Comparison of ENCODE assay signal across 18 cellular contexts in the genomic region with DNA sequence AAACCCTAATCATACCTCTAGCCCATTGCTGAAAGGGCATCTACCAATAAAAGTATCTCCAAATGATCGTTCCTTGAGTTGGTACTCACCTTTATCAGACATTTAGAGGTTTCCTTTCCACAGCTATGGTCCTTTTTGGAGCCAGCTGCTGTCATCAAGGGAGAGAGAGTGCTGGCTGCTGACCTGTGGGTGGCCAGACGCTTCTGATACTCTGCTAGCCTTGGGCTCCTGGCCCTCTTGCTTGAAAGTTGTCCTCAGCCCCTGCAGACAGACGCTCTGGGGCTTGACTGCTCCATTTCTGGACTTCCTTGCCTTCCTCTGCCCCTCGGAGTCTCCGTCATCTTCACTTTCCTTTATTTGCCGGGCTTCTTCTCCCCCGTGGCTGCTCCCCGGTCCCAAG.
DNase-seq lines count a peak whose midpoint lies in the region; ATAC-seq, FAIRE-seq and TF ChIP-seq lines count a peak whose summit lies in the region.
"Had no signal": no experiment of that assay in that cellular context is flagged by ENCODE, and none has a peak within 500 bp of the region (broad histone marks: within the 10 kb centered on the region; RNA-seq: fewer than 3 reads in every experiment).

No MANE protein-coding gene starts in this region.

- TF ChIP-seq POLR2A in H1 (IDR thresholded peaks at IDR 0.05; ENCODE audit: control extremely low read depth in 1 of 2, low read depth in 2 of 2, low read length in 2 of 2) = no peak

- TF ChIP-seq CTCF in A673 (conservative IDR thresholded peaks at IDR 0.05; ENCODE audit: low read depth, low read length) = no peak
- TF ChIP-seq CTCF in H1 (IDR thresholded peaks at IDR 0.05; ENCODE audit: control extremely low read depth in 1 of 3, insufficient read depth in 1 of 3, low read depth in 1 of 3, low read length in 3 of 3) = no peak
- TF ChIP-seq CTCF in nephron progenitor cell (IDR thresholded peaks at IDR 0.05) = no peak

- intact Hi-C loops in A673 (cut with micrococcal nuclease; ENCODE audit: unreplicated experiment) = no loop called here

- H2AFZ ChIP-seq in H1 (ENCODE audit: low read length) = no peak overlapping the region; the same call in 1 of the 2 replicates
- H2AFZ ChIP-seq: GM23248 had no signal

- H2BK12ac ChIP-seq in H1 (ENCODE audit: low read depth, low read length) = no peak overlapping the region

- FAIRE-seq in H1 (lab: Jason Lieb, UNC) = no peak
- FAIRE-seq: HTR-8/SVneo had no signal

- peaks cover 16% of the 10 kb centered on the region for H3K9me3 Mint-ChIP-seq in nephron progenitor cell
- H3K9me3 Mint-ChIP-seq: CD4-positive, alpha-beta T cell had no signal

- no peak for ATAC-seq in GM21737 (IDR thresholded peaks at IDR 0.05; ENCODE audit: unreplicated experiment)
- no peak for ATAC-seq in HG03095 (IDR thresholded peaks at IDR 0.05; ENCODE audit: unreplicated experiment)
- no peak for ATAC-seq in GM19455 (IDR thresholded peaks at IDR 0.05; ENCODE audit: unreplicated experiment)

- H3K4me3 ChIP-seq in A673 (ENCODE audit: low read depth, low read length, poor library complexity, severe bottlenecking) (no peak overlapping the region), HUES64 (ENCODE audit: low read length) (no peak overlapping the region), H1 (ENCODE audit: extremely low read depth in 1 of 4, insufficient read depth in 2 of 4, low read depth in 3 of 4, low read length in 4 of 4) (no peak overlapping the region)
- H3K4me3 ChIP-seq: GM23248, HAP-1 had no signal

- peaks cover 25% of the 10 kb centered on the region for H3K36me3 Mint-ChIP-seq in nephron progenitor cell (ENCODE audit: low read depth)

- H3K23ac ChIP-seq in H1 (ENCODE audit: insufficient read length) = no peak overlapping the region

- peak overlapping the region; percentile 68 for H3K27ac Mint-ChIP-seq in nephron progenitor cell
- H3K27ac Mint-ChIP-seq: B cell; CD4-positive, alpha-beta T cell had no signal

- no peak for TF ChIP-seq EP300 in H1 (IDR thresholded peaks at IDR 0.05; ENCODE audit: borderline replicate concordance in 1 of 2, low read depth in 2 of 2, low read length in 2 of 2)

- H3K9me3 ChIP-seq in A673 (ENCODE audit: low read depth, low read length, poor library complexity, severe bottlenecking) (no peaks in the 10 kb centered on the region), HUES64 (ENCODE audit: insufficient read depth, low read depth, low read length) (no peaks in the 10 kb centered on the region), H1 (ENCODE audit: insufficient read depth in 2 of 2, low read depth in 1 of 2, low read length in 1 of 2) (no peaks in the 10 kb centered on the region)
- H3K9me3 ChIP-seq: HAP-1 had no signal

- peaks cover 40% of the 10 kb centered on the region for H3K4me1 Mint-ChIP-seq in nephron progenitor cell
- H3K4me1 Mint-ChIP-seq: B cell had no signal

- no peaks in the 10 kb centered on the region for H3K23me2 ChIP-seq in H1 (ENCODE audit: low read depth, low read length)

- no peak overlapping the region for H2BK15ac ChIP-seq in H1 (ENCODE audit: low read length)

- peak overlapping the region; percentile 67 for H4K5ac ChIP-seq in H1 (ENCODE audit: insufficient read length, low read depth, low read length)

- no peak; a peak in 1 of 4 replicates for TF ChIP-seq RAD21 in H1 (IDR thresholded peaks at IDR 0.05 in 1 of 2, conservative IDR thresholded peaks at IDR 0.05 in 1 of 2; ENCODE audit: low read depth in 2 of 2, low read length in 2 of 2)

- H2BK120ac ChIP-seq in H1 (replicated peaks; ENCODE audit: low read depth, low read length) = no peak overlapping the region

- CTCF ChIA-PET in A673 (lab: Charles Lee) = no interaction called here
- CTCF ChIA-PET in H1 (lab: Charles Lee; ENCODE audit: partially characterized antibody) = interaction anchor here (1.6 to 2.2 kb wide), 2 partner anchors 10 to 13 kb away, joined by 4 to 10 read pairs; no protein-coding TSS in a partner anchor

- H3K56ac ChIP-seq in H1 (replicated peaks; ENCODE audit: insufficient read length, low read depth, low read length) = no peak overlapping the region

- no peak overlapping the region for H2AK5ac ChIP-seq in H1 (ENCODE audit: low read depth, low read length)

- no peak overlapping the region for H2BK5ac ChIP-seq in H1 (ENCODE audit: low read depth, low read length)

- DNase-seq in A673 (ENCODE audit: low spot score) (no peak), H1 (ENCODE audit: low read depth in 1 of 2, low spot score in 2 of 2) (no peak), nephron progenitor cell (no peak), NOMO-1 treated with DMSO at 0.1 percent for 48 hours (lab: John Stamatoyannopoulos, UW; ENCODE audit: unreplicated experiment) (no peak)
- DNase-seq: 8988T; ACHN; C1 segment of cervical spinal cord; Calu3; CD4-positive, alpha-beta T cell; DMS 273 treated with DMSO at 0.1 percent for 48 hours; GM23248 had no signal

- peaks cover 2% of the 10 kb centered on the region for H3K27me3 Mint-ChIP-seq in nephron progenitor cell (ENCODE audit: low read depth, poor library complexity)
- H3K27me3 Mint-ChIP-seq: B cell; CD4-positive, alpha-beta T cell had no signal

- H3K4me3 Mint-ChIP-seq in nephron progenitor cell = no peak overlapping the region
- H3K4me3 Mint-ChIP-seq: B cell; CD4-positive, alpha-beta T cell had no signal

- peak overlapping the region; percentile 86; the same call in 1 of the 2 replicates for H4K8ac ChIP-seq in H1 (ENCODE audit: extremely low read depth, insufficient read depth, low read length)

- H3K27me3 ChIP-seq in A673 (replicated peaks; ENCODE audit: insufficient read depth, low read depth, low read length, poor library complexity) = no peaks in the 10 kb centered on the region
- H3K27me3 ChIP-seq in HUES64 (ENCODE audit: insufficient read depth, low read length) = no peaks in the 10 kb centered on the region
- H3K27me3 ChIP-seq in H1 (replicated peaks in 1 of 4; ENCODE audit: control insufficient read depth in 3 of 4, extremely low read depth in 1 of 4, insufficient read depth in 3 of 4, low read length in 3 of 4) = no peaks in the 10 kb centered on the region

- H4K91ac ChIP-seq in H1 (replicated peaks; ENCODE audit: insufficient read length, low read length) = peak overlapping the region; percentile 52

- no peaks in the 10 kb centered on the region for H3K79me2 ChIP-seq in H1 (ENCODE audit: control insufficient read depth in 1 of 2, insufficient read depth in 2 of 2, low read length in 2 of 2)

- peak overlapping the region; percentile 88 for H3K27ac ChIP-seq in A673 (ENCODE audit: low read depth, low read length, poor library complexity, severe bottlenecking)
- H3K27ac ChIP-seq in HUES64 (ENCODE audit: low read depth, low read length) = peak overlapping the region; percentile 1; the same call in 1 of the 2 replicates
- no peak overlapping the region; the same call in 1 of the 2 replicates for H3K27ac ChIP-seq in H1 (ENCODE audit: low read depth, low read length)
- H3K27ac ChIP-seq: GM23248 had no signal

- POLR2A ChIA-PET in A673 (lab: Charles Lee; ENCODE audit: low non-redundant PET) (no interaction called here), H1 (lab: Charles Lee; ENCODE audit: partially characterized antibody) (interaction anchor here (0.6 kb wide), 1 partner anchor 289 kb away, joined by 5 read pairs; no protein-coding TSS in a partner anchor)

- BruUV-seq in A673 (replicated peaks; lab: Mats Ljungman, UMichigan) = no TSS peak

- peaks cover 41% of the 10 kb centered on the region for H3K4me1 ChIP-seq in A673 (ENCODE audit: insufficient read depth, low read length, poor library complexity, severe bottlenecking)
- H3K4me1 ChIP-seq in HUES64 (ENCODE audit: insufficient read depth, low read length) = peaks cover 12% of the 10 kb centered on the region
- H3K4me1 ChIP-seq in H1 (replicated peaks in 1 of 4; ENCODE audit: control insufficient read depth in 3 of 4, insufficient read depth in 4 of 4, low read length in 3 of 4) = peaks cover 3 to 6% (median 5%) of the 10 kb centered on the region in 4 experiments; a peak in 6 of 7 replicates
- H3K4me1 ChIP-seq: HAP-1 had no signal

- no peak overlapping the region for H3K14ac ChIP-seq in H1 (ENCODE audit: insufficient read length)

- H3K79me1 ChIP-seq in H1 (ENCODE audit: low read depth, low read length) = no peaks in the 10 kb centered on the region

- no peaks in the 10 kb centered on the region for H4K20me1 ChIP-seq in H1 (replicated peaks in 1 of 2; ENCODE audit: control insufficient read depth in 1 of 2, insufficient read depth in 2 of 2, low read length in 2 of 2)

- peaks cover 5% of the 10 kb centered on the region for H3K36me3 ChIP-seq in A673 (ENCODE audit: insufficient read depth, low read length, poor library complexity, severe bottlenecking)
- H3K36me3 ChIP-seq in HUES64 (ENCODE audit: insufficient read depth, low read length) = no peaks in the 10 kb centered on the region; the same call in 1 of the 2 replicates
- peaks cover 0 to 3% (median 0%) of the 10 kb centered on the region in 4 experiments; a peak in 1 of 8 replicates for H3K36me3 ChIP-seq in H1 (ENCODE audit: control insufficient read depth in 2 of 4, insufficient read depth in 4 of 4, low read length in 3 of 4)
- H3K36me3 ChIP-seq: HAP-1 had no signal

- H3K18ac ChIP-seq in H1 (ENCODE audit: extremely low read depth, low read length) = peak overlapping the region; percentile 33; the same call in 1 of the 2 replicates

- no peak overlapping the region for H3K4ac ChIP-seq in H1 (replicated peaks; ENCODE audit: insufficient read length, low read depth, low read length)

- no peak overlapping the region for H3K9ac ChIP-seq in HUES64 (ENCODE audit: low read depth, low read length)
- peak overlapping the region in 1 of 4 experiments; percentile 24; a peak in 1 of 7 replicates for H3K9ac ChIP-seq in H1 (replicated peaks in 1 of 4; ENCODE audit: extremely low read depth in 1 of 4, low read depth in 3 of 4, low read length in 3 of 4)
- H3K9ac ChIP-seq: GM23248 had no signal

- WGBS in HUES64 = 61% methylated on average over 8 of the region's 8 CpGs
- WGBS in H1 (ENCODE audit: extremely low coverage in 1 of 2, insufficient coverage in 1 of 2, insufficient read length in 1 of 2, insufficient replicate concordance in 2 of 2, low coverage in 1 of 2, low lambda C conversion rate in 2 of 2, missing lambda C conversion rate in 1 of 2), 2 experiments = 44% methylated on average over 8 of the region's 8 CpGs; no CpG with 5 or more reads in 1 of the 2 experiments

- H2BK20ac ChIP-seq in H1 (ENCODE audit: low read length) = no peak overlapping the region

- H3K4me2 ChIP-seq in H1 (ENCODE audit: insufficient read depth in 1 of 2, low read depth in 2 of 2, low read length in 2 of 2) = peak overlapping the region in 1 of 2 experiments; percentile 5; a peak in 1 of 4 replicates

TF ChIP-seq in H1, 55 proteins besides CTCF, POLR2A, EP300 and RAD21:
- TF ChIP-seq SIRT6 (IDR thresholded peaks at IDR 0.05; ENCODE audit: low read length) (no peak), SUZ12 (IDR thresholded peaks at IDR 0.05; ENCODE audit: low read length) (no peak), RBBP5 (IDR thresholded peaks at IDR 0.05; ENCODE audit: borderline replicate concordance, low read depth, low read length) (no peak), ZNF274 (IDR thresholded peaks at IDR 0.05; ENCODE audit: borderline replicate concordance, extremely low read depth, low read length) (no peak), HDAC2 (IDR thresholded peaks at IDR 0.05; ENCODE audit: borderline replicate concordance in 1 of 2, low read depth in 2 of 2, low read length in 2 of 2) (no peak), NRF1 (IDR thresholded peaks at IDR 0.05; ENCODE audit: low read depth, low read length) (no peak)
